15 cellular contexts compared by ENCODE assay signal in the genomic region with DNA sequence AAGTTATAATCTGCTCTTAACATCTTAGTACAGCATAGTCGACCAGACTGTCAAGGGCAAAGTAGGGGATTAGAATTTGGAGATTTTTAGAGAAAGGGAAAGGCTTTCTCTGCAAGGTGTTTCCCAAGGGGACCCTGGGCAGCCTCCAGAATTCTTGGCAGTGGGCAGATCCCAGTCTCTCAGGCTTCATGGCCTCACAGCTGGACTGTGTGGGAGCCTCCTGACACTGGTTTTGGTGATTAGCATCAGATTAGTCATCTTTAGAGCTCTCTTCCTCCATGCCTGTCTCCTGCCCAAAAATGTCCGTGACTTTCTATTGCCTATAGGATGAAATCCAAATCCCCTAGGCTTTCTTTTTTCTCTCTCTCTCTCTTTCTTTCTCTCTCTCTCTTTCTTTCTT.
A peak's percentile ranks its signal among the peaks of the same experiment; 100 is the strongest.
DNase-seq lines count a peak whose midpoint lies in the region; ATAC-seq and TF ChIP-seq lines count a peak whose summit lies in the region.
"Had no signal": no experiment of that assay in that cellular context is flagged by ENCODE, and none has a peak within 500 bp of the region (broad histone marks: within the 10 kb centered on the region; RNA-seq: fewer than 3 reads in every experiment).

No MANE protein-coding gene starts in this region.

- H3K9me3 Mint-ChIP-seq in stimulated activated naive B cell treated with anti-CD40 and anti-IgM and Interleukin-4, amounts not matched to agents 10 μg/mL and 1 μg/mL and 100 μg/mL, for 72 hours, result no peaks in the 10 kb centered on the region
- H3K9me3 Mint-ChIP-seq in immature natural killer cell, result peaks cover 0 to 2% (median 0%) of the 10 kb centered on the region in 6 donors
- H3K9me3 Mint-ChIP-seq: activated B cell treated with CpG ODN at 0.5 μM for 24 hours; activated naive CD8-positive, alpha-beta T cell treated with anti-CD3 and anti-CD28 coated beads for 36 hours; central memory CD8-positive, alpha-beta T cell; stimulated activated naive CD8-positive, alpha-beta T cell treated with anti-CD3 and anti-CD28 coated beads, Interleukin-15, amount 100 ng/mL, for 72 hours had no signal

- peak overlapping the region; percentile 9 to 11 for H3K4me3 Mint-ChIP-seq in stimulated activated naive B cell treated with anti-CD40 and anti-IgM and Interleukin-4, amounts not matched to agents 10 μg/mL and 1 μg/mL and 100 μg/mL, for 72 hours
- H3K4me3 Mint-ChIP-seq in immature natural killer cell, result no peak overlapping the region
- H3K4me3 Mint-ChIP-seq: activated B cell treated with CpG ODN at 0.5 μM for 24 hours; activated naive CD8-positive, alpha-beta T cell treated with anti-CD3 and anti-CD28 coated beads for 36 hours; central memory CD8-positive, alpha-beta T cell; stimulated activated naive CD8-positive, alpha-beta T cell treated with anti-CD3 and anti-CD28 coated beads, Interleukin-15, amount 100 ng/mL, for 72 hours had no signal

- peak; percentile 3 for ATAC-seq in GM19372 (IDR thresholded peaks at IDR 0.05; ENCODE audit: low read depth, unreplicated experiment)
- peak; percentile 6 for ATAC-seq in HG02571 (IDR thresholded peaks at IDR 0.05; ENCODE audit: unreplicated experiment)
- ATAC-seq in HG03432 (IDR thresholded peaks at IDR 0.05; ENCODE audit: unreplicated experiment), result peak; percentile 17
- peak in 1 of 2 donors; percentile 12 for ATAC-seq in stimulated activated naive B cell treated with anti-CD40 and anti-IgM and Interleukin-4, amounts not matched to agents 10 μg/mL and 1 μg/mL and 100 μg/mL, for 72 hours (replicated peaks)
- ATAC-seq in mucosa of descending colon, result no peak
- ATAC-seq: stimulated activated naive CD8-positive, alpha-beta T cell treated with anti-CD3 and anti-CD28 coated beads, Interleukin-15, amount 100 ng/mL, for 72 hours had no signal

- no peaks in the 10 kb centered on the region for H3K9me3 ChIP-seq in mucosa of descending colon

- H3K27ac Mint-ChIP-seq in stimulated activated naive B cell treated with anti-CD40 and anti-IgM and Interleukin-4, amounts not matched to agents 10 μg/mL and 1 μg/mL and 100 μg/mL, for 72 hours, result peak overlapping the region; percentile 15
- no peak overlapping the region for H3K27ac Mint-ChIP-seq in immature natural killer cell
- H3K27ac Mint-ChIP-seq: activated B cell treated with CpG ODN at 0.5 μM for 24 hours; activated naive CD8-positive, alpha-beta T cell treated with anti-CD3 and anti-CD28 coated beads for 36 hours; stimulated activated naive CD8-positive, alpha-beta T cell treated with anti-CD3 and anti-CD28 coated beads, Interleukin-15, amount 100 ng/mL, for 72 hours had no signal

- no peaks in the 10 kb centered on the region for H3K4me1 ChIP-seq in mucosa of descending colon (ENCODE audit: low read depth)

- intact Hi-C loops in mucosa of descending colon (cut with DNase I, micrococcal nuclease), result no loop called here

- no peaks in the 10 kb centered on the region for H3K36me3 Mint-ChIP-seq in stimulated activated naive B cell treated with anti-CD40 and anti-IgM and Interleukin-4, amounts not matched to agents 10 μg/mL and 1 μg/mL and 100 μg/mL, for 72 hours
- H3K36me3 Mint-ChIP-seq in immature natural killer cell, result no peaks in the 10 kb centered on the region
- H3K36me3 Mint-ChIP-seq: activated naive CD8-positive, alpha-beta T cell treated with anti-CD3 and anti-CD28 coated beads for 36 hours had no signal

- no peaks in the 10 kb centered on the region for H3K27me3 Mint-ChIP-seq in stimulated activated naive B cell treated with anti-CD40 and anti-IgM and Interleukin-4, amounts not matched to agents 10 μg/mL and 1 μg/mL and 100 μg/mL, for 72 hours
- peaks cover 4 to 6% (median 6%) of the 10 kb centered on the region in 3 donors for H3K27me3 Mint-ChIP-seq in immature natural killer cell (ENCODE audit: low read depth in 3 of 3)
- H3K27me3 Mint-ChIP-seq: activated B cell treated with CpG ODN at 0.5 μM for 24 hours had no signal

- no peak for TF ChIP-seq CTCF in mucosa of descending colon (IDR thresholded peaks at IDR 0.05)

- peaks cover 27 to 40% of the 10 kb centered on the region in 2 donors for H3K4me1 Mint-ChIP-seq in stimulated activated naive B cell treated with anti-CD40 and anti-IgM and Interleukin-4, amounts not matched to agents 10 μg/mL and 1 μg/mL and 100 μg/mL, for 72 hours
- no peaks in the 10 kb centered on the region for H3K4me1 Mint-ChIP-seq in immature natural killer cell
- H3K4me1 Mint-ChIP-seq: activated naive CD8-positive, alpha-beta T cell treated with anti-CD3 and anti-CD28 coated beads for 36 hours; central memory CD8-positive, alpha-beta T cell; stimulated activated naive CD8-positive, alpha-beta T cell treated with anti-CD3 and anti-CD28 coated beads, Interleukin-15, amount 100 ng/mL, for 72 hours had no signal

- no peak for DNase-seq in stimulated activated naive B cell treated with anti-CD40 and anti-IgM and Interleukin-4, amounts not matched to agents 10 μg/mL and 1 μg/mL and 100 μg/mL, for 72 hours
- DNase-seq in LoVo (ENCODE audit: low spot score) (no peak), immature natural killer cell (no peak), mucosa of descending colon (no peak)
- DNase-seq: activated B cell treated with CpG ODN at 0.5 μM for 24 hours; activated naive CD8-positive, alpha-beta T cell treated with anti-CD3 and anti-CD28 coated beads for 36 hours; GDM1; NCI-H1417 treated with DMSO at 0.1 percent for 48 hours; PC-9; stimulated activated naive CD8-positive, alpha-beta T cell treated with anti-CD3 and anti-CD28 coated beads, Interleukin-15, amount 100 ng/mL, for 72 hours; SW 1271 had no signal

- H3K36me3 ChIP-seq in mucosa of descending colon (ENCODE audit: low read depth), result no peaks in the 10 kb centered on the region

- H3K4me3 ChIP-seq in mucosa of descending colon, result no peak overlapping the region
- H3K4me3 ChIP-seq: PC-9 had no signal

Comparison
In these comparisons a context has a peak if more than half of its experiments do, and no peak if none do; other contexts are left out.
1. H3K4me3 Mint-ChIP-seq: peak in stimulated activated naive B cell treated with anti-CD40 and anti-IgM and Interleukin-4, amounts not matched to agents 10 μg/mL and 1 μg/mL and 100 μg/mL, for 72 hours (2 of 2); none in immature natural killer cell (0 of 5).